In the genomic region with DNA sequence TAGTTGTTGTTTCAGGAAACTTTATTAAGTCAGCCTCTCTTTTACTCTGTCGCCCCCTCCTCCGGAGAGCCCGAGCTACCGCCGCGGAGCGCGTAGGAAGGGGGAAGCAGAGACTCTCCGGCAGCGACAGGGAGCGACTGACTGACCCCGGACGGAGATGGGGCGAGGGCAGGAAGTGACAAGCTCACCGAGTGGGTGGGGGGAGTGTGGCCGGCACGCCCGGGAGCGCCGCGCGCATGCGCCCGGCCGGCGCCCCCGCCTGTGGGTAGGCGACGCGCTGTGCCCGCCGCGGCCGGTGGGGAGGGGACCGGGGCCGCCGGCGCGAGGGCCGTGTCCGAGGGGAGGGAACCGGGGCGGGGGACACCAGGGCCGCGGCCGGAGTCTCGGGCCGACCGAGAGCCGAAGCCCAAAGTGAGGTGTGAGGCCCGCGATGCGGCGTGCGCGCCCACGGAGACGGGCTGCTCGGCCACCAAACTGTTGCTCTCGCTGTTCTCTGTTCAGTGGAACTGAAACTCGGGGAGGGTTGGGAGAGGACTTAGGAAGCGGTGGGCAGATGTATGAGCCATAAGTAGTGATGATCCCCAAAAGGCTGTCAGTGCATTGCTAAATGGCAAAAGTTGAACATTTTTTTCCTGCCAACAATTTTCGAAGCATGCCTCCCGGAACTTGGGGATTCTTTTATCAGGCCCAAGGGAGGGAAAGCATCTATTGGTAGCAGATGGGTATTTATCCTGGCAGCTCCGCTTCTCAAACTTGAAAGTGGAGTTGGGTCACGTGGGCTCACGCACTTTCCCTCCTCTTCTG, we compare ENCODE assay signal across 8 cellular contexts. TPM values are rescaled to one million over a fixed set of nuclear protein-coding genes. Genes with fewer than 3 reads are reported as not detected.
DNase-seq lines count a peak whose midpoint lies in the region; ATAC-seq and TF ChIP-seq lines count a peak whose summit lies in the region.

A gene with protein sequence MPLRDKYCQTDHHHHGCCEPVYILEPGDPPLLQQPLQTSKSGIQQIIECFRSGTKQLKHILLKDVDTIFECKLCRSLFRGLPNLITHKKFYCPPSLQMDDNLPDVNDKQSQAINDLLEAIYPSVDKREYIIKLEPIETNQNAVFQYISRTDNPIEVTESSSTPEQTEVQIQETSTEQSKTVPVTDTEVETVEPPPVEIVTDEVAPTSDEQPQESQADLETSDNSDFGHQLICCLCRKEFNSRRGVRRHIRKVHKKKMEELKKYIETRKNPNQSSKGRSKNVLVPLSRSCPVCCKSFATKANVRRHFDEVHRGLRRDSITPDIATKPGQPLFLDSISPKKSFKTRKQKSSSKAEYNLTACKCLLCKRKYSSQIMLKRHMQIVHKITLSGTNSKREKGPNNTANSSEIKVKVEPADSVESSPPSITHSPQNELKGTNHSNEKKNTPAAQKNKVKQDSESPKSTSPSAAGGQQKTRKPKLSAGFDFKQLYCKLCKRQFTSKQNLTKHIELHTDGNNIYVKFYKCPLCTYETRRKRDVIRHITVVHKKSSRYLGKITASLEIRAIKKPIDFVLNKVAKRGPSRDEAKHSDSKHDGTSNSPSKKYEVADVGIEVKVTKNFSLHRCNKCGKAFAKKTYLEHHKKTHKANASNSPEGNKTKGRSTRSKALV (minus strand): TSS at position 143 of the 804 bp plus-strand sequence. CDS start 1,151 bp downstream, outside the sequence.

- peaks cover 13% of the 10 kb centered on the region for H3K36me3 ChIP-seq in left ventricle myocardium inferior
- peaks cover 2 to 34% of the 10 kb centered on the region in 2 donors for H3K36me3 ChIP-seq in psoas muscle (ENCODE audit: insufficient read depth in 1 of 2, low read depth in 1 of 2)
- H3K36me3 ChIP-seq in urinary bladder (ENCODE audit: insufficient read depth), result no peaks in the 10 kb centered on the region

- peaks cover 37% of the 10 kb centered on the region for H3K4me1 Mint-ChIP-seq in T-helper 17 cell

- H3K27me3 ChIP-seq in left ventricle myocardium inferior (ENCODE audit: low read depth), result no peaks in the 10 kb centered on the region
- no peaks in the 10 kb centered on the region for H3K27me3 ChIP-seq in psoas muscle (ENCODE audit: insufficient read depth in 3 of 3, low read length in 2 of 3)

- H3K36me3 Mint-ChIP-seq in T-helper 17 cell (ENCODE audit: low read depth), result peaks cover 9% of the 10 kb centered on the region

- H3K9me3 ChIP-seq in T-helper 17 cell (ENCODE audit: control insufficient read depth, low read length, poor library complexity, severe bottlenecking) (no peaks in the 10 kb centered on the region), left ventricle myocardium inferior (replicated peaks) (no peaks in the 10 kb centered on the region), psoas muscle (no peaks in the 10 kb centered on the region)

- intact Hi-C loops in left ventricle myocardium inferior (cut with micrococcal nuclease), result no loop called here
- intact Hi-C loops in psoas muscle (cut with DNase I), result loop anchor here (5.0 kb wide), 4 partner anchors 45 to 260 kb away; a partner anchor contains a TSS

- in situ Hi-C loops in GM13977 (cut with MboI; ENCODE audit: low pct_unique_long_range_greater_than_20kb, low sequenced_read_pairs, unreplicated experiment), result no loop called here

- DNase-seq in GM13977 (ENCODE audit: low spot score), result peak; percentile 96
- peak; percentile 68 to 89 for DNase-seq in NCI-H187 (lab: John Stamatoyannopoulos, UW)
- peak; percentile 69 to 76 (median 75) for DNase-seq in T-helper 17 cell
- peak; percentile 36 to 92 (median 84) for DNase-seq in amygdala (lab: John Stamatoyannopoulos, UW)
- peak; percentile 89 for DNase-seq in left ventricle myocardium inferior
- DNase-seq in psoas muscle, result peak; percentile 90 to 95

- peak within 1 kb of the TSS; percentile 92 for H3K27ac Mint-ChIP-seq in T-helper 17 cell

- H3K27ac ChIP-seq in left ventricle myocardium inferior (replicated peaks) (peak within 1 kb of the TSS; percentile 98), psoas muscle (peak within 1 kb of the TSS; percentile 99), urinary bladder (ENCODE audit: low read depth) (peak within 1 kb of the TSS; percentile 98)

- peak; percentile 84 for ATAC-seq in HG02852 (IDR thresholded peaks at IDR 0.05; ENCODE audit: unreplicated experiment)
- ATAC-seq in T-helper 17 cell, result peak; percentile 83
- peak; percentile 97 to 99 (median 98) for ATAC-seq in psoas muscle

- TF ChIP-seq CTCF in GM13977 (IDR thresholded peaks at IDR 0.05; ENCODE audit: extremely low read depth, insufficient read depth, missing control alignments) (no peak), left ventricle myocardium inferior (IDR thresholded peaks at IDR 0.05; ENCODE audit: borderline replicate concordance) (peak; percentile 6), psoas muscle (IDR thresholded peaks at IDR 0.05) (no peak)

- no peaks in the 10 kb centered on the region for H3K27me3 Mint-ChIP-seq in T-helper 17 cell

- H3K4me3 Mint-ChIP-seq in T-helper 17 cell, result peak within 1 kb of the TSS; percentile 98

- H3K4me3 ChIP-seq in left ventricle myocardium inferior (peak within 1 kb of the TSS; percentile 100), psoas muscle (peak within 1 kb of the TSS; percentile 93), urinary bladder (ENCODE audit: low read depth, low read length) (peak within 1 kb of the TSS; percentile 97)

- peaks cover 56% of the 10 kb centered on the region for H3K4me1 ChIP-seq in left ventricle myocardium inferior
- peaks cover 23% of the 10 kb centered on the region for H3K4me1 ChIP-seq in psoas muscle
- H3K4me1 ChIP-seq in urinary bladder (ENCODE audit: insufficient read depth), result no peaks in the 10 kb centered on the region

- WGBS in psoas muscle, 3 donors, result 0% methylated on average over 36 to 67 of the region's 67 CpGs
- WGBS in urinary bladder, result under 1% methylated on average over 67 of the region's 67 CpGs

RNA-seq across cellular contexts. Expression of the gene that starts here (rescaled TPM):
- total RNA-seq in T-helper 17 cell (10 to 100 TPM; 67.2 to 70.1 TPM), left ventricle myocardium inferior (17.3 TPM), psoas muscle (10 to 100 TPM; 26.6 to 33.6 (median 28.7) TPM), urinary bladder (42.5 TPM)
- polyA plus RNA-seq in psoas muscle (10 to 100 TPM in 1 of 3 donors, 1 to 10 TPM in 2; 4.1 to 11.8 (median 5.2) TPM), urinary bladder (9.8 TPM)

Comparison
In these comparisons a context has a peak if more than half of its experiments do, and no peak if none do; other contexts are left out.
1. Peak in every context shown above with its lines: DNase-seq, ATAC-seq, H3K4me3 ChIP-seq and H3K27ac ChIP-seq.